ENCODE assay signal across 8 cellular contexts in the genomic region with DNA sequence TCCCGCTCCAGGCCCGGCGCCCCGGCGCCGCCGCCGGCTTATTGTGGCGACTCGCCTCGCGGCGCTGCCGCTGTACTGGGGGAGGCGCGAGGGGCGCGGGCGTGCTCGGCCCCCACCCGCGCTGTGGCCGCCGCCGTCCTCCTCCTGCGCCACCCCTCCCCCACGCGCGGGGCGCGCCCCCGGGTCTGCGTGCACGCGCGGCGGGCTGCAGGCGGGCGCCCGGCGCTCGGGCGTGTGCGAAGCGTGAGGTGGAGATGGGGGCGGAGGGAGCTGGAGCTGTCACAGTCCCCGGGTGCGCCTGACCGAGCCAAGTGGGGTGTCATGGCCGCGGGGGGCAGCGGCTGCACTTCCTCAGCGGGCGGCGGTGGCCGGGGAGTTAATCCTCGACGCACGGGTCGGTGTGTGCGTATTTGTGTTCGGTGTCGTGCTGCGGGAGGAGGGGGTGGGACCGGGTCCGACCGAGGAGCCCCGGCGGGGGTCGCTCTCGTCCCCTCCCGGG. TPM values are rescaled to one million over a fixed set of nuclear protein-coding genes. Genes with fewer than 3 reads are reported as not detected.
DNase-seq lines count a peak whose midpoint lies in the region; ATAC-seq and TF ChIP-seq lines count a peak whose summit lies in the region.

No MANE protein-coding gene starts in this region.

- no peaks in the 10 kb centered on the region for H3F3A ChIP-seq in OCI-LY1 (ENCODE audit: insufficient read depth, low read length)

- H3K36me3 Mint-ChIP-seq in CD4-positive, alpha-beta T cell (ENCODE audit: low read depth): peaks cover 22% of the 10 kb centered on the region

- H3K9ac ChIP-seq in OCI-LY1 (ENCODE audit: low read length): peak overlapping the region; percentile 77
- peak overlapping the region; percentile 68 for H3K9ac ChIP-seq in muscle layer of colon (ENCODE audit: low read length)

- H3K79me2 ChIP-seq in OCI-LY1 (ENCODE audit: insufficient read depth, low read length): peaks cover 42% of the 10 kb centered on the region

- H2AFZ ChIP-seq in OCI-LY1 (ENCODE audit: low read length): no peak overlapping the region

- CTCF ChIA-PET in CD4-positive, alpha-beta T cell (lab: Charles Lee): no interaction called here

- H3K27me3 Mint-ChIP-seq in CD4-positive, alpha-beta T cell: no peaks in the 10 kb centered on the region

- H3K4me1 ChIP-seq in OCI-LY1 (ENCODE audit: insufficient read depth, low read length, severe bottlenecking): peaks cover 41% of the 10 kb centered on the region
- H3K4me1 ChIP-seq in muscle layer of colon (ENCODE audit: insufficient read depth, low read length): peaks cover 36% of the 10 kb centered on the region

- intact Hi-C loops in CD4-positive, alpha-beta T cell (cut with DNase I, micrococcal nuclease): loop anchor here (5.0 to 10.0 kb wide), 5 partner anchors 245 to 1302 kb away; partner anchors contain the start of genes MMS19 (in 1 of the 2), R3HCC1L (in 1 of the 2), TM9SF3 (in 1 of the 2) and UBTD1 (in 1 of the 2)

- H3K27ac ChIP-seq in CD4-positive, alpha-beta T cell (ENCODE audit: low read depth, low read length): peak overlapping the region; percentile 4
- H3K27ac ChIP-seq in OCI-LY1 (ENCODE audit: low read depth, low read length, poor library complexity, severe bottlenecking) (peak overlapping the region; percentile 80), muscle layer of colon (ENCODE audit: low read depth, low read length) (peak overlapping the region; percentile 88)

- no peaks in the 10 kb centered on the region for H4K20me1 ChIP-seq in OCI-LY1 (ENCODE audit: insufficient read depth, low read length)

- POLR2A ChIA-PET in CD4-positive, alpha-beta T cell (lab: Charles Lee): interaction anchor here (0.7 to 1.5 kb wide), 6 partner anchors 12 to 1301 kb away, joined by 3 to 7 read pairs (median 3); partner anchors contain the start of genes FRAT1, R3HCC1L and TM9SF3

- H3K36me3 ChIP-seq in OCI-LY1 (ENCODE audit: insufficient read depth, low read length) (peaks cover 2% of the 10 kb centered on the region; the same call in 1 of the 2 replicates), muscle layer of colon (ENCODE audit: insufficient read depth, low read length) (no peaks in the 10 kb centered on the region)

- H3K4me3 ChIP-seq in OCI-LY1 (ENCODE audit: low read depth, low read length, poor library complexity, severe bottlenecking) (peak overlapping the region; percentile 86), muscle layer of colon (ENCODE audit: low read depth in 1 of 2, low read length in 2 of 2) (peak overlapping the region; percentile 72 to 91)

- no peak for TF ChIP-seq CTCF in CD4-positive, alpha-beta T cell (IDR thresholded peaks at IDR 0.05)
- TF ChIP-seq CTCF in OCI-LY1 (IDR thresholded peaks at IDR 0.05; ENCODE audit: low read length): no peak

- peak overlapping the region; percentile 88 for H3K4me3 Mint-ChIP-seq in CD4-positive, alpha-beta T cell

- H3K27me3 ChIP-seq in CD4-positive, alpha-beta T cell (ENCODE audit: control insufficient read depth, insufficient read depth, low read length): no peaks in the 10 kb centered on the region
- no peaks in the 10 kb centered on the region for H3K27me3 ChIP-seq in OCI-LY1 (ENCODE audit: insufficient read depth, low read length)
- H3K27me3 ChIP-seq in muscle layer of colon (ENCODE audit: control insufficient read depth in 1 of 2, insufficient read depth in 2 of 2, low read length in 2 of 2): no peaks in the 10 kb centered on the region

- no peaks in the 10 kb centered on the region for H3K9me3 Mint-ChIP-seq in CD4-positive, alpha-beta T cell

- peak overlapping the region; percentile 96 for H3K4me2 ChIP-seq in OCI-LY1 (ENCODE audit: low read length)

- no peaks in the 10 kb centered on the region for H3K9me3 ChIP-seq in CD4-positive, alpha-beta T cell (ENCODE audit: control insufficient read depth, low read length)
- H3K9me3 ChIP-seq in OCI-LY1 (ENCODE audit: low read length) (no peaks in the 10 kb centered on the region), muscle layer of colon (ENCODE audit: low read length) (no peaks in the 10 kb centered on the region)

- ATAC-seq in CD4-positive, alpha-beta T cell (ENCODE audit: poor library complexity): peak; percentile 66
- ATAC-seq in GM19324 (IDR thresholded peaks at IDR 0.05; ENCODE audit: low FRiP score, unreplicated experiment) (peak; percentile 62), HG03442 (IDR thresholded peaks at IDR 0.05; ENCODE audit: unreplicated experiment) (peak; percentile 58), esophagus mucosa (peak; percentile 86)

- H3K27ac Mint-ChIP-seq in CD4-positive, alpha-beta T cell: peak overlapping the region; percentile 90

- H3K4me1 Mint-ChIP-seq in CD4-positive, alpha-beta T cell (ENCODE audit: low read depth): peaks cover 58% of the 10 kb centered on the region

- no peaks in the 10 kb centered on the region for H3K9me2 ChIP-seq in OCI-LY1 (ENCODE audit: low read depth, low read length)

- DNase-seq in CD4-positive, alpha-beta T cell: peak; percentile 76 to 87 (median 83)
- DNase-seq in activated T-cell treated with anti-CD3 and anti-CD28 coated beads, Interleukin-2, amount 50 U/mL, for 1 hour: peak; percentile 92
- peak; percentile 89 for DNase-seq in stimulated activated CD8-positive, alpha-beta memory T cell treated with anti-CD3 and anti-CD28 coated beads, Interleukin-4, amount 100 ng/mL, for 48 hours

RNA-seq across cellular contexts. Expression of gene LCOR, which starts 0.7 kb away (rescaled TPM):
- 10 to 100 TPM; 46.0 to 56.0 TPM for total RNA-seq in CD4-positive, alpha-beta T cell
- total RNA-seq in esophagus mucosa: 26.8 TPM

Comparison
In these comparisons a context has a peak if more than half of its experiments do, and no peak if none do; other contexts are left out.
1. Peak in every context shown above with its lines: DNase-seq, ATAC-seq, H3K4me3 ChIP-seq and H3K27ac ChIP-seq.
2. H3K27ac ChIP-seq: peak in every context shown above with its lines; median percentile 88 in muscle layer of colon; 80 in OCI-LY1; 4 in CD4-positive, alpha-beta T cell.